ENCODE assay signal across 1 cellular context in genomic region chr11:3206128-3206921, GRCh38.
TF ChIP-seq lines count a peak whose summit lies in the region.

No MANE protein-coding gene starts in this region.

TF ChIP-seq in H1, 55 proteins besides CTCF, POLR2A, EP300 and RAD21:
- TF ChIP-seq EGR1 (IDR thresholded peaks at IDR 0.05; ENCODE audit: borderline replicate concordance, low read depth, low read length) (no peak), SIX5 (IDR thresholded peaks at IDR 0.05; ENCODE audit: low read depth, low read length) (no peak), SRF (IDR thresholded peaks at IDR 0.05; ENCODE audit: low read depth, low read length) (no peak), TBP (IDR thresholded peaks at IDR 0.05; ENCODE audit: low read depth, low read length) (no peak), JUN (IDR thresholded peaks at IDR 0.05; ENCODE audit: low read depth, low read length) (no peak), SAP30 (IDR thresholded peaks at IDR 0.05; ENCODE audit: insufficient read depth, insufficient replicate concordance, low read length) (no peak), TCF12 (IDR thresholded peaks at IDR 0.05; ENCODE audit: low read depth, low read length) (no peak), POU5F1 (IDR thresholded peaks at IDR 0.05; ENCODE audit: low read depth, low read length) (no peak), GABPA (IDR thresholded peaks at IDR 0.05; ENCODE audit: borderline replicate concordance, insufficient read depth, low read length) (no peak), ASH2L (IDR thresholded peaks at IDR 0.05; ENCODE audit: low read length) (no peak), SIN3A (conservative IDR thresholded peaks at IDR 0.05 in 1 of 2, IDR thresholded peaks at IDR 0.05 in 1 of 2; ENCODE audit: low read depth in 1 of 2, low read length in 2 of 2) (no peak), SP2 (IDR thresholded peaks at IDR 0.05; ENCODE audit: low read length) (no peak), YY1 (IDR thresholded peaks at IDR 0.05; ENCODE audit: low read depth, low read length) (no peak), JUND (IDR thresholded peaks at IDR 0.05; ENCODE audit: low read length) (no peak), CTBP2 (IDR thresholded peaks at IDR 0.05; ENCODE audit: borderline replicate concordance, insufficient read depth, insufficient read length, low read length) (no peak), CBX5 (IDR thresholded peaks at IDR 0.05; ENCODE audit: low read depth, low read length) (no peak), ZNF274 (IDR thresholded peaks at IDR 0.05; ENCODE audit: borderline replicate concordance, extremely low read depth, low read length) (no peak), SUZ12 (IDR thresholded peaks at IDR 0.05; ENCODE audit: low read length) (no peak), BRCA1 (IDR thresholded peaks at IDR 0.05; ENCODE audit: low read depth, low read length) (no peak)
